Comparison of ENCODE assay signal across 8 cellular contexts in the genomic region with DNA sequence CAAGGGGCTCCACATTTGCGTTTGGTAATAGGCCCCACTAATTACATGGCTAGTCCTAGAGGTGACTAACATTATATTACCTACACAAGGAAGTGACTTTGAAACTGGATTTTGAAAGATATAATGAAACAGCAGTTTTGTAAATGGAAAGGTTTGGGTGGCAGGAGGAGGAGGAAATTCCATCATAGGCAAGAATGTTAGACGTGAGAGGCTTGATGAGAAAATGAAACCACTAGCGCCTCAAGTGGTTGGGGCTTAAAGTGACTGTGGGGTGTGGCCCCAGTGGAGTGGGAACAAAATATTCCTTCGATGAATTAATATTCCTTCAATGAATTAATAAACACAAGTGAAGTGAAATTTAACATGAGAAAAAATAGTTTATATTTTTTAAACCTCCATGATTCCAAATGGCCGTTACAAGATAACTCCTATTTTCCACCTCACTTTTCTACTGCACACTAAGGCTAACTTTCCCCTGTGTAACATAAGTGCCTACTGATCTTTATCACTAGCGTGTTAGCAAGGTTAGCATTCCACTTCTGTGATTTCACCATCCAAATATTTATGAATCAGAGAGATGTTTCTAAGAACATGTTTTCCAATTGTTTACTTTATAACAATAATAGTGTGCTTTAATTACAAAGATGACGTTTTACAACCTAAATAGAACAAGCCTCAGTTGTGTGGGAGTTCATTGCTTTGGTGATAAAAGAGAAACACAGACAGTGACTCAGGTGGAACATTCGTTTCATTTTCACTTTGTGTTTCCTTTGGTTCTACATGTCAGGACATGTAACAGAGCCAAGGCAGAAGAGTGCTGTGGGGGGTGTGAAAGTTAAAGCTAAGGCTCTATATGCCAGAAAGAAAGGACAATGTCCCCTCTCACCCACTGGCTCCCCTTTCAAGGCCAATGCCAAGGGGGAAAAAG. TPM values are rescaled to one million over a fixed set of nuclear protein-coding genes. Genes with fewer than 3 reads are reported as not detected.
DNase-seq lines count a peak whose midpoint lies in the region; ATAC-seq and TF ChIP-seq lines count a peak whose summit lies in the region.

No MANE protein-coding gene starts in this region.

- TF ChIP-seq EP300 in suprapubic skin (IDR thresholded peaks at IDR 0.05) = no peak

- no peaks in the 10 kb centered on the region for H3K36me3 ChIP-seq in CD4-positive, alpha-beta memory T cell (ENCODE audit: insufficient read depth, low read length)
- no peaks in the 10 kb centered on the region for H3K36me3 ChIP-seq in PC-9 (ENCODE audit: low read depth)
- no peaks in the 10 kb centered on the region for H3K36me3 ChIP-seq in suprapubic skin

- POLR2A ChIA-PET in CD4-positive, alpha-beta memory T cell (lab: Charles Lee; ENCODE audit: partially characterized antibody) = interaction anchor here (0.8 to 2.2 kb wide), 7 partner anchors 10 to 38 kb away, joined by 3 to 16 read pairs (median 5); a partner anchor contains a TSS
- POLR2A ChIA-PET in PC-9 (lab: Charles Lee; ENCODE audit: unreplicated experiment) = no interaction called here

- no peaks in the 10 kb centered on the region for H4K20me1 ChIP-seq in PC-9 (ENCODE audit: insufficient read depth)

- peaks cover 11 to 19% of the 10 kb centered on the region in 2 donors for H3K27me3 Mint-ChIP-seq in CD4-positive, alpha-beta memory T cell

- TF ChIP-seq POLR2A in suprapubic skin (IDR thresholded peaks at IDR 0.05) = no peak

- ATAC-seq in GM19025 (IDR thresholded peaks at IDR 0.05; ENCODE audit: low read depth, unreplicated experiment) (peak; percentile 81), HG03108 (IDR thresholded peaks at IDR 0.05; ENCODE audit: unreplicated experiment) (peak; percentile 88)

- H3K27ac ChIP-seq in CD4-positive, alpha-beta memory T cell (ENCODE audit: low read depth, low read length) = peak overlapping the region; percentile 37
- H3K27ac ChIP-seq in PC-9 (peak overlapping the region; percentile 84), suprapubic skin (peak overlapping the region; percentile 16)

- H3K9me3 ChIP-seq in CD4-positive, alpha-beta memory T cell (ENCODE audit: control insufficient read depth in 1 of 2, low read length in 2 of 2) = no peaks in the 10 kb centered on the region
- no peaks in the 10 kb centered on the region for H3K9me3 ChIP-seq in PC-9 (ENCODE audit: insufficient read depth, low read depth)
- H3K9me3 ChIP-seq in suprapubic skin = no peaks in the 10 kb centered on the region

- no peak overlapping the region for H2AFZ ChIP-seq in PC-9

- no peaks in the 10 kb centered on the region for H3K9me2 ChIP-seq in PC-9 (ENCODE audit: insufficient read depth)

- H3K79me2 ChIP-seq in PC-9 (ENCODE audit: low read depth) = no peaks in the 10 kb centered on the region

- CTCF ChIA-PET in CD4-positive, alpha-beta memory T cell (lab: Charles Lee; ENCODE audit: partially characterized antibody) = interaction anchor here (0.9 to 1.6 kb wide), 8 partner anchors 12 to 229 kb away, joined by 3 to 5 read pairs (median 4); a partner anchor contains a TSS
- CTCF ChIA-PET in PC-9 (lab: Charles Lee) = interaction anchor here (0.6 to 0.9 kb wide), 2 partner anchors 12 to 132 kb away, joined by 3 read pairs; a partner anchor contains a TSS

- H3K27me3 ChIP-seq in CD4-positive, alpha-beta memory T cell (ENCODE audit: insufficient read depth, low read length) = no peaks in the 10 kb centered on the region
- H3K27me3 ChIP-seq in PC-9 (ENCODE audit: insufficient read depth, low read depth) = 0 out of 2 replicates have a peak, but pooled peaks cover 13% of the 10 kb centered on the region
- H3K27me3 ChIP-seq in suprapubic skin = no peaks in the 10 kb centered on the region

- peak overlapping the region; percentile 8 to 24 for H3K4me3 ChIP-seq in CD4-positive, alpha-beta memory T cell (ENCODE audit: low read length in 2 of 2)
- H3K4me3 ChIP-seq in PC-9 (peak overlapping the region; percentile 29), astrocyte of the cerebellum (ENCODE audit: low read depth, low read length) (no peak overlapping the region), suprapubic skin (no peak overlapping the region)

- peak overlapping the region; percentile 63 to 83 (median 78) for H3K4me3 Mint-ChIP-seq in CD4-positive, alpha-beta memory T cell

- H3K27ac Mint-ChIP-seq in CD4-positive, alpha-beta memory T cell = peak overlapping the region; percentile 71 to 94 (median 80)

- peaks cover 9 to 18% (median 13%) of the 10 kb centered on the region in 4 donors for H3K4me1 Mint-ChIP-seq in CD4-positive, alpha-beta memory T cell

- peak overlapping the region; percentile 62 for H3K4me2 ChIP-seq in PC-9

- no peaks in the 10 kb centered on the region for H3K9me3 Mint-ChIP-seq in CD4-positive, alpha-beta memory T cell

- WGBS in suprapubic skin = 29% methylated on average over 8 of the region's 8 CpGs

- H3K36me3 Mint-ChIP-seq in CD4-positive, alpha-beta memory T cell = no peaks in the 10 kb centered on the region

- peak; percentile 94 for TF ChIP-seq CTCF in PC-9 (conservative IDR thresholded peaks at IDR 0.05)
- peak; percentile 46 for TF ChIP-seq CTCF in astrocyte of the cerebellum (IDR thresholded peaks at IDR 0.05; ENCODE audit: low read depth, low read length, missing control alignments)
- peak; percentile 12 to 60 for TF ChIP-seq CTCF in suprapubic skin (IDR thresholded peaks at IDR 0.05)

- in situ Hi-C loops in astrocyte of the cerebellum (cut with HindIII; ENCODE audit: low sequenced_read_pairs) = no loop called here

- H3K4me1 ChIP-seq in CD4-positive, alpha-beta memory T cell (ENCODE audit: insufficient read depth, low read length) = peaks cover 19% of the 10 kb centered on the region
- peaks cover 31% of the 10 kb centered on the region for H3K4me1 ChIP-seq in PC-9 (replicated peaks; ENCODE audit: insufficient read depth)
- peaks cover 10% of the 10 kb centered on the region for H3K4me1 ChIP-seq in suprapubic skin

- peaks cover 31% of the 10 kb centered on the region for H3F3A ChIP-seq in PC-9 (ENCODE audit: insufficient read depth, low read depth)

- no TSS peak for BruUV-seq in PC-9 (replicated peaks; lab: Mats Ljungman, UMichigan)

- peak; percentile 44 to 82 (median 70) for DNase-seq in CD4-positive, alpha-beta memory T cell
- DNase-seq in PC-9 = peak; percentile 61 to 99
- peak; percentile 93 for DNase-seq in astrocyte of the cerebellum (ENCODE audit: low read depth)
- DNase-seq in left kidney (ENCODE audit: low read depth, low spot score) = peak; percentile 75
- DNase-seq in suprapubic skin (ENCODE audit: low spot score in 2 of 2) = peak in 1 of 2 donors; percentile 52
- DNase-seq in iPS-NIHi7 (ENCODE audit: extremely low spot score) = no peak

- intact Hi-C loops in CD4-positive, alpha-beta memory T cell (cut with micrococcal nuclease) = loop anchor here (1.0 kb wide), 2 partner anchors 12 to 119 kb away; a partner anchor contains a TSS
- intact Hi-C loops in PC-9 (cut with micrococcal nuclease; ENCODE audit: unreplicated experiment) = loop anchor here (1.0 to 10.0 kb wide), 7 partner anchors 12 to 861 kb away; a partner anchor contains a TSS

RNA-seq across cellular contexts. Expression of a gene that starts 12.5 kb away (rescaled TPM):
- 1 to 10 TPM; 2.7 to 3.1 TPM for total RNA-seq in CD4-positive, alpha-beta memory T cell
- under 1 TPM in 1 of 2 donors, not detected in 1; 0.09 TPM for polyA plus RNA-seq in CD4-positive, alpha-beta memory T cell
- total RNA-seq in PC-9 (2021) (10.2 and 10.8 TPM in 2 replicates), suprapubic skin (100 to 1,000 TPM in 2 of 4 donors, 10 to 100 TPM in 2; 43.9 to 151 (median 84.1) TPM)

Comparison
In these comparisons a context has a peak if more than half of its experiments do, and no peak if none do; other contexts are left out.
1. H3K27ac ChIP-seq: peak in every context shown above with its lines; median percentile 84 in PC-9; 37 in CD4-positive, alpha-beta memory T cell; 16 in suprapubic skin.
2. H3K4me3 ChIP-seq: peak in CD4-positive, alpha-beta memory T cell (2 of 2) and PC-9 (single experiment); none in astrocyte of the cerebellum (single experiment) and suprapubic skin (single experiment).
3. CTCF ChIP-seq: peak in every context shown above with its lines; median percentile 94 in PC-9; 46 in astrocyte of the cerebellum; 36 in suprapubic skin.